12 cellular contexts compared by ENCODE assay signal in the genomic region with DNA sequence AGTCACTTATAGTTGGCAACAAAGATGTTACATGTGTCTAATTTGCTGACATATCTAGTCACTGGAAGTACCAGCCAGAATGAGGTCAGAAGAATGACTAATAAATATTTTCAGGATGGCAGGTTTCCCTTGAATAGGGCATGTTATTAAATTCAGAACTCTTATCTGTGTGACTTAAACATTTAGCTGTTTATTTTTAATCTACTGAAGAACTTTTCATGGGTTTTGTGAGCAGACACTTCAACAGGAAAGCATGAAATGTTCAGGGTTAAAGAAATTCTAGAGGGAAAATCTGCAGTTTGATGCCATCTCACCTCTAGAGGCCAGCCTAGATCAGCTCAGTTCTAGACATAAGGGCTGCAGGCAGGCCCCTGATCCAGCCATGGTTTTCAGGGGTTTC. TPM values are rescaled to one million over a fixed set of nuclear protein-coding genes. Genes with fewer than 3 reads are reported as not detected.
DNase-seq lines count a peak whose midpoint lies in the region; ATAC-seq and TF ChIP-seq lines count a peak whose summit lies in the region.
"Had no signal": no experiment of that assay in that cellular context is flagged by ENCODE, and none has a peak within 500 bp of the region (broad histone marks: within the 10 kb centered on the region; RNA-seq: fewer than 3 reads in every experiment).

No MANE protein-coding gene starts in this region.

- H3K36me3 ChIP-seq in H7 (replicated peaks; ENCODE audit: control insufficient read depth, insufficient read depth, low read length) (peaks cover 34% of the 10 kb centered on the region), RWPE2 (ENCODE audit: low read depth) (peaks cover 87% of the 10 kb centered on the region), esophagus (ENCODE audit: control insufficient read depth in 2 of 2, insufficient read depth in 2 of 2, low read length in 1 of 2) (peaks cover 6 to 25% of the 10 kb centered on the region in 2 donors)

- no peak for TF ChIP-seq CTCF in RWPE2 (IDR thresholded peaks at IDR 0.05; ENCODE audit: poor library complexity, severe bottlenecking)
- TF ChIP-seq CTCF in retinal pigment epithelial cell (conservative IDR thresholded peaks at IDR 0.05; ENCODE audit: low read depth, low read length) = peak; percentile 48

- H3K27ac ChIP-seq in RWPE2 (ENCODE audit: poor library complexity, severe bottlenecking) (peak overlapping the region; percentile 99), esophagus (ENCODE audit: low read depth in 2 of 2, low read length in 1 of 2) (peak overlapping the region; percentile 61 to 71)

- H3K27me3 ChIP-seq in H7 (ENCODE audit: control insufficient read depth, insufficient read depth, low read length) (no peaks in the 10 kb centered on the region), RWPE2 (ENCODE audit: insufficient read depth, poor library complexity, severe bottlenecking) (no peaks in the 10 kb centered on the region), esophagus (ENCODE audit: control insufficient read depth in 1 of 2, insufficient read depth in 2 of 2, low read length in 2 of 2) (no peaks in the 10 kb centered on the region)

- ATAC-seq in RWPE2 (ENCODE audit: low read depth) (no peak), HG03565 (IDR thresholded peaks at IDR 0.05; ENCODE audit: unreplicated experiment) (no peak), GM18519 (IDR thresholded peaks at IDR 0.05; ENCODE audit: low FRiP score, unreplicated experiment) (no peak)

- no peaks in the 10 kb centered on the region for H3K9me3 ChIP-seq in RWPE2 (ENCODE audit: severe bottlenecking)
- H3K9me3 ChIP-seq in esophagus (ENCODE audit: control insufficient read depth in 2 of 2, insufficient read depth in 1 of 2, low read depth in 1 of 2, low read length in 1 of 2) = no peaks in the 10 kb centered on the region

- DNase-seq in H7 (peak; percentile 35), RWPE2 (ENCODE audit: low spot score) (no peak), retinal pigment epithelial cell (ENCODE audit: low read depth) (no peak), NCI-H2029 treated with DMSO at 0.1 percent for 48 hours (lab: John Stamatoyannopoulos, UW) (no peak)
- DNase-seq: activated CD4-positive, alpha-beta T cell treated with anti-CD3 and anti-CD28 coated beads for 4 hours; activated gamma-delta T cell treated with Interleukin-2 at 50 U/mL for 16 hours; DND-41; naive B cell; NCI-H69 had no signal

- no peak overlapping the region for H3K4me3 ChIP-seq in H7 (ENCODE audit: insufficient read depth, low read depth, low read length)
- H3K4me3 ChIP-seq in RWPE2 (ENCODE audit: severe bottlenecking) = no peak overlapping the region
- H3K4me3 ChIP-seq in esophagus (ENCODE audit: low read depth in 1 of 2, low read length in 2 of 2) = no peak overlapping the region
- H3K4me3 ChIP-seq in retinal pigment epithelial cell (ENCODE audit: low read length) = no peak overlapping the region

- H3K4me1 ChIP-seq in RWPE2 (ENCODE audit: insufficient read depth, poor library complexity, severe bottlenecking) = peaks cover 61% of the 10 kb centered on the region
- H3K4me1 ChIP-seq in esophagus (ENCODE audit: control insufficient read depth in 2 of 2, insufficient read depth in 2 of 2, low read length in 1 of 2) = peaks cover 0 to 2% of the 10 kb centered on the region in 2 donors

RNA-seq across cellular contexts. Expression of a gene that starts 13.2 kb away (rescaled TPM):
- total RNA-seq in H7 (2014; rRNA removed; shearing (Covaris generic)) = 97.4 and 126 TPM in 2 replicates
- polyA plus RNA-seq in esophagus = 10 to 100 TPM; 20.5 to 31.0 TPM

RNA-seq across cellular contexts. Expression of a gene that starts 14.7 kb away (rescaled TPM):
- 35.2 and 44.9 TPM in 2 replicates for total RNA-seq in H7 (2014; rRNA removed; shearing (Covaris generic))
- polyA plus RNA-seq in esophagus = 10 to 100 TPM; 21.6 to 73.8 TPM
